Comparison of ENCODE assay signal across 27 cellular contexts in genomic region chr10:54958844-54959243, GRCh38.
"Had no signal": no experiment of that assay in that cellular context is flagged by ENCODE, and none has a peak within 500 bp of the region (broad histone marks: within the 10 kb centered on the region; RNA-seq: fewer than 3 reads in every experiment).

No MANE protein-coding gene starts in this region.

- H3K4me3 ChIP-seq: left ventricle myocardium inferior, lung, neural progenitor cell, psoas muscle, right atrium auricular region, right lobe of liver, smooth muscle cell, tibial nerve, uterus had no signal

- DNase-seq: hypothalamus; immature natural killer cell; kidney; left ventricle myocardium inferior; mesendoderm; naive B cell; natural killer cell; nephron progenitor cell; occipital lobe; psoas muscle; right lobe of liver; stimulated activated CD4-positive, alpha-beta T cell treated with anti-CD3 and anti-CD28 coated beads, Interleukin-1b, Interleukin-23, amount 100 ng/mL, for 48 hours; stimulated activated CD4-positive, alpha-beta T cell treated with anti-CD3 and anti-CD28 coated beads, Interleukin-2, amount 100 ng/mL, for 48 hours; stimulated activated CD4-positive, alpha-beta T cell treated with anti-CD3 and anti-CD28 coated beads, Interleukin-4, amount 100 ng/mL, for 4 hours; stimulated activated CD8-positive, alpha-beta memory T cell treated with anti-CD3 and anti-CD28 coated beads, Interleukin-4, amount 100 ng/mL, for 48 hours; stimulated activated naive CD4-positive, alpha-beta T cell treated with Interleukin-2 at 50 U/mL for 16 hours; stimulated activated naive CD8-positive, alpha-beta T cell treated with anti-CD3 and anti-CD28 coated beads, Interleukin-15, amount 100 ng/mL, for 72 hours; substantia nigra; uterus had no signal

- ATAC-seq: natural killer cell; psoas muscle; right lobe of liver; stimulated activated memory B cell treated with anti-CD40 and anti-IgM and Interleukin-4, amounts not matched to agents 10 μg/mL and 1 μg/mL and 100 μg/mL, for 72 hours; stimulated activated naive CD8-positive, alpha-beta T cell treated with anti-CD3 and anti-CD28 coated beads, Interleukin-15, amount 100 ng/mL, for 72 hours had no signal

- H3K36me3 ChIP-seq: left ventricle myocardium inferior, neural progenitor cell, neutrophil, right atrium auricular region, right lobe of liver, tibial nerve had no signal

- FAIRE-seq: islet of Langerhans, kidney had no signal

- H3K27me3 ChIP-seq: neural progenitor cell, neutrophil, right atrium auricular region, right lobe of liver, tibial nerve, uterus had no signal
